1 cellular context compared by ENCODE assay signal in genomic region chr6:11215773-11216172, GRCh38.
TF ChIP-seq lines count a peak whose summit lies in the region.

No MANE protein-coding gene starts in this region.

TF ChIP-seq in GM23338, 12 proteins besides CTCF, POLR2A, EP300 and RAD21:
- TF ChIP-seq ZNF462 (CRISPR knock-in tag; IDR thresholded peaks at IDR 0.05) (no peak), ZNF331 (CRISPR knock-in tag; IDR thresholded peaks at IDR 0.05; ENCODE audit: low read depth) (no peak), EZH2 (IDR thresholded peaks at IDR 0.05; ENCODE audit: low read depth, unreplicated experiment) (no peak), POLR2AphosphoS5 (IDR thresholded peaks at IDR 0.05; ENCODE audit: low read depth) (no peak), ZNF114 (CRISPR knock-in tag; IDR thresholded peaks at IDR 0.05) (no peak), JUNB (IDR thresholded peaks at IDR 0.05; ENCODE audit: unreplicated experiment) (no peak), STAT1 (IDR thresholded peaks at IDR 0.05; ENCODE audit: unreplicated experiment) (no peak), CREB1 (CRISPR knock-in tag; IDR thresholded peaks at IDR 0.05; ENCODE audit: low read depth) (no peak), NANOG (IDR thresholded peaks at IDR 0.05; ENCODE audit: borderline replicate concordance) (no peak), EZH2phosphoT487 (IDR thresholded peaks at IDR 0.05; ENCODE audit: unreplicated experiment) (no peak)
- TF ChIP-seq, protein P1, sequence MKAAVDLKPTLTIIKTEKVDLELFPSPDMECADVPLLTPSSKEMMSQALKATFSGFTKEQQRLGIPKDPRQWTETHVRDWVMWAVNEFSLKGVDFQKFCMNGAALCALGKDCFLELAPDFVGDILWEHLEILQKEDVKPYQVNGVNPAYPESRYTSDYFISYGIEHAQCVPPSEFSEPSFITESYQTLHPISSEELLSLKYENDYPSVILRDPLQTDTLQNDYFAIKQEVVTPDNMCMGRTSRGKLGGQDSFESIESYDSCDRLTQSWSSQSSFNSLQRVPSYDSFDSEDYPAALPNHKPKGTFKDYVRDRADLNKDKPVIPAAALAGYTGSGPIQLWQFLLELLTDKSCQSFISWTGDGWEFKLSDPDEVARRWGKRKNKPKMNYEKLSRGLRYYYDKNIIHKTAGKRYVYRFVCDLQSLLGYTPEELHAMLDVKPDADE (IDR thresholded peaks at IDR 0.05), result no peak
- TF ChIP-seq, protein P2, sequence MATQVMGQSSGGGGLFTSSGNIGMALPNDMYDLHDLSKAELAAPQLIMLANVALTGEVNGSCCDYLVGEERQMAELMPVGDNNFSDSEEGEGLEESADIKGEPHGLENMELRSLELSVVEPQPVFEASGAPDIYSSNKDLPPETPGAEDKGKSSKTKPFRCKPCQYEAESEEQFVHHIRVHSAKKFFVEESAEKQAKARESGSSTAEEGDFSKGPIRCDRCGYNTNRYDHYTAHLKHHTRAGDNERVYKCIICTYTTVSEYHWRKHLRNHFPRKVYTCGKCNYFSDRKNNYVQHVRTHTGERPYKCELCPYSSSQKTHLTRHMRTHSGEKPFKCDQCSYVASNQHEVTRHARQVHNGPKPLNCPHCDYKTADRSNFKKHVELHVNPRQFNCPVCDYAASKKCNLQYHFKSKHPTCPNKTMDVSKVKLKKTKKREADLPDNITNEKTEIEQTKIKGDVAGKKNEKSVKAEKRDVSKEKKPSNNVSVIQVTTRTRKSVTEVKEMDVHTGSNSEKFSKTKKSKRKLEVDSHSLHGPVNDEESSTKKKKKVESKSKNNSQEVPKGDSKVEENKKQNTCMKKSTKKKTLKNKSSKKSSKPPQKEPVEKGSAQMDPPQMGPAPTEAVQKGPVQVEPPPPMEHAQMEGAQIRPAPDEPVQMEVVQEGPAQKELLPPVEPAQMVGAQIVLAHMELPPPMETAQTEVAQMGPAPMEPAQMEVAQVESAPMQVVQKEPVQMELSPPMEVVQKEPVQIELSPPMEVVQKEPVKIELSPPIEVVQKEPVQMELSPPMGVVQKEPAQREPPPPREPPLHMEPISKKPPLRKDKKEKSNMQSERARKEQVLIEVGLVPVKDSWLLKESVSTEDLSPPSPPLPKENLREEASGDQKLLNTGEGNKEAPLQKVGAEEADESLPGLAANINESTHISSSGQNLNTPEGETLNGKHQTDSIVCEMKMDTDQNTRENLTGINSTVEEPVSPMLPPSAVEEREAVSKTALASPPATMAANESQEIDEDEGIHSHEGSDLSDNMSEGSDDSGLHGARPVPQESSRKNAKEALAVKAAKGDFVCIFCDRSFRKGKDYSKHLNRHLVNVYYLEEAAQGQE (IDR thresholded peaks at IDR 0.05; ENCODE audit: unreplicated experiment), result no peak
